In the genomic region with DNA sequence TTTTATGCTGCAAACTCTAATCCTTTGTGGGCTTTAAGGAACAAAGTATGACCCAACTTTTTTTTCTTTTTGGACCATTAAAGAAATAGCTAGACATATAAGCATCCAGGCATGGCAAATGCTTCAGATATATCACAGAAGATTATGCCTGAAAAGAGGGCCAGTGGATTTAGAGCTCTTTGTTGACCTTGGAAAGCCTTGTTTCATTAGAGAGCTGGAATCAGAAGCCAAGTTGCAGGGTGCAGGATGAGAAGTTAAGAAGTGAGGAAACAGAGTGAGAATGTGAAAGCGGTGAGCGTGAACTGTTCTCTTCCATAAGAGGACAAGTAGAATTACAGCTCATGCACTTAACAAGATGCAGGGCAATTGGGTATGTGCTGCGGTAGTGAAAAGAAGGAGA, we compare ENCODE assay signal across 25 cellular contexts.
"Had no signal": no experiment of that assay in that cellular context is flagged by ENCODE, and none has a peak within 500 bp of the region (broad histone marks: within the 10 kb centered on the region; RNA-seq: fewer than 3 reads in every experiment).

No MANE protein-coding gene starts in this region.

- H3K4me1 ChIP-seq: pancreas, prostate gland, right lobe of liver, sigmoid colon, stomach, thyroid gland, tibial nerve, upper lobe of left lung, vagina had no signal

- ATAC-seq: natural killer cell treated with Interleukin-12 subunit alpha and Interleukin-12 subunit beta and Interleukin-15 and Interleukin-18, amount 100 ng/mL, for 72 hours; pancreas; right cardiac atrium; right lobe of liver; stimulated activated effector memory CD8-positive, alpha-beta T cell treated with anti-CD3 and anti-CD28 coated beads, Interleukin-12 subunit alpha, Interleukin-12 subunit beta, amount 100 ng/mL, for 72 hours; stimulated activated naive B cell treated with anti-CD40 and anti-IgM and Interleukin-4, amounts not matched to agents 10 μg/mL and 1 μg/mL and 100 μg/mL, for 72 hours had no signal

- H3K4me3 ChIP-seq: pancreas, prostate gland, right lobe of liver, sigmoid colon, stomach, thoracic aorta, thyroid gland, tibial nerve, upper lobe of left lung, vagina had no signal

- DNase-seq: nephron progenitor cell; nucleus accumbens; pancreas; retina; right cardiac atrium; right lobe of liver; sigmoid colon; small intestine; stimulated activated CD4-positive, alpha-beta T cell treated with anti-CD3 and anti-CD28 coated beads, Interleukin-15, amount 100 ng/mL, for 24 hours; stimulated activated CD4-positive, alpha-beta T cell treated with anti-CD3 and anti-CD28 coated beads, Interleukin-2, amount 100 ng/mL, for 24 hours; stimulated activated CD4-positive, alpha-beta T cell treated with anti-CD3 and anti-CD28 coated beads, Interleukin-2, amount 100 ng/mL, for 48 hours; stimulated activated CD4-positive, alpha-beta T cell treated with anti-CD3 and anti-CD28 coated beads, Interleukin-4, amount 100 ng/mL, for 24 hours; stimulated activated naive B cell treated with anti-CD40 and anti-IgM and Interleukin-4, amounts not matched to agents 10 μg/mL and 1 μg/mL and 100 μg/mL, for 72 hours; stimulated activated naive CD4-positive, alpha-beta T cell treated with Interleukin-2 at 50 U/mL for 16 hours; stomach; thyroid gland; trophoblast cell; upper lobe of left lung had no signal

- H3K27me3 ChIP-seq: neutrophil, pancreas, right lobe of liver, sigmoid colon, stomach, thyroid gland, tibial nerve, upper lobe of left lung, vagina had no signal

- H3K27ac ChIP-seq: neutrophil, pancreas, prostate gland, right lobe of liver, sigmoid colon, stomach, thoracic aorta, thyroid gland, tibial nerve, upper lobe of left lung, vagina had no signal

- H3K36me3 ChIP-seq: neutrophil, pancreas, prostate gland, right lobe of liver, sigmoid colon, stomach, thoracic aorta, thyroid gland, tibial nerve, upper lobe of left lung, vagina had no signal
